Comparison of ENCODE assay signal across 19 cellular contexts in the genomic region with DNA sequence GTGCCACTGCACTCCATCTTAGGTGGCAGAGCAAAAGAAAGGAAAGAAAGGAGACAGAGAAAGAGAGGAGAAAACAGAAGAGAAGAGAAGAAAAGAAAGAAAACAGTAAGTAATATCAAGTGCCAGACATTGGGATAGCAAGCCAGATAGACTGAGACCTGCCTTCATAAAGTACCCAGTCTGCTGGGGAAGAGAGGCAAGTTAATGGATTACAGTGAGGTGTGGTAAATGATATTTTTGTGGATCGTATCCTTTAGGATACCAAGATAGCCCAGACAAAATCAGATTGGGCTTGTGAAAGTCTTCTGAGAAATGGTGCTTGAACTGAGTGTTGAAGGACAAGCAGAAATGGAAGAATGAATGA.
"Had no signal": no experiment of that assay in that cellular context is flagged by ENCODE, and none has a peak within 500 bp of the region (broad histone marks: within the 10 kb centered on the region; RNA-seq: fewer than 3 reads in every experiment).

No MANE protein-coding gene starts in this region.

- H3K36me3 Mint-ChIP-seq: memory B cell, mesothelial cell of epicardium, natural killer cell had no signal

- ATAC-seq: gastrocnemius medialis; left lung; lower lobe of right lung; natural killer cell; stimulated activated naive CD8-positive, alpha-beta T cell treated with anti-CD3 and anti-CD28 coated beads, Interleukin-15, Interleukin-2, amounts not matched to agents 100 U/mL and 50 U/mL, for 24 hours had no signal

- H3K27ac ChIP-seq: epithelial cell of prostate, left lung, lower lobe of right lung had no signal

- DNase-seq: cortex of kidney; effector memory CD4-positive, alpha-beta T cell; gastrocnemius medialis; heart right ventricle; left lung; lower lobe of right lung; natural killer cell; stimulated activated CD4-positive, alpha-beta T cell treated with anti-CD3 and anti-CD28 coated beads, Interleukin-2, amount 100 ng/mL, for 48 hours; stimulated activated naive CD8-positive, alpha-beta T cell treated with anti-CD3 and anti-CD28 coated beads, Interleukin-15, Interleukin-2, amounts not matched to agents 100 U/mL and 50 U/mL, for 24 hours; tibial artery; upper lobe of left lung had no signal

- H3K9me3 Mint-ChIP-seq: memory B cell, mesothelial cell of epicardium, natural killer cell, neural crest cell had no signal

- H3K9me3 ChIP-seq: esophagus muscularis mucosa, gastrocnemius medialis, heart right ventricle, left lung, lower lobe of right lung, ovary, right atrium auricular region, tibial artery, upper lobe of left lung, uterus had no signal

- H3K36me3 ChIP-seq: esophagus muscularis mucosa, gastrocnemius medialis, heart right ventricle, left lung, lower lobe of right lung, ovary, right atrium auricular region, tibial artery, upper lobe of left lung, uterus had no signal

- H3K27ac Mint-ChIP-seq: memory B cell had no signal

- H3K27me3 ChIP-seq: esophagus muscularis mucosa, gastrocnemius medialis, heart right ventricle, left lung, ovary, right atrium auricular region, tibial artery, upper lobe of left lung, uterus had no signal

- H3K27me3 Mint-ChIP-seq: memory B cell had no signal

- H3K4me3 ChIP-seq: ovary, uterus had no signal
